In the genomic region with DNA sequence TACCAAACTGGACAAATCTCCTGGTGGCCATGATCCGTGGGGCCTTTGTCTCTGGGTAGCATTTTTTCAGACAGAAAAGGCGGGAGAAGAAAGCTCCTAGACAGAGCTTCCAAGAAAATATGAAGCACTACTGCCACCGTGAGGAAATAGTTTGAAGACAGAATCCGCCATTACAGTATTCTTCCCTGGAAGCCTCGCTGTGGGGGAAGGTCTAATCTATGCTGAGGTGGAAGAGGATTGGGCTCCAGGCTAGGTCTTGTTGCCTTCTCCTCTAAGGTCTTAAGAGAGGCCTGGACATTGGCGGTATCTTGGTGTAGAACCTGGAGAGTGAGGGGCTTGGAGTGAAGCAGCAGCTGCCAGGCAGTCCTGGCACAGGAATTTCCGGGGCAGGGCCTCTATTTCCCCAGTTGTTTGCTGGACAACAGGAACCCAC, we compare ENCODE assay signal across 9 cellular contexts.
DNase-seq lines count a peak whose midpoint lies in the region; ATAC-seq and TF ChIP-seq lines count a peak whose summit lies in the region.
"Had no signal": no experiment of that assay in that cellular context is flagged by ENCODE, and none has a peak within 500 bp of the region (broad histone marks: within the 10 kb centered on the region; RNA-seq: fewer than 3 reads in every experiment).

No MANE protein-coding gene starts in this region.

- peaks cover 0 to 21% (median 0%) of the 10 kb centered on the region in 45 donors for H3K27me3 ChIP-seq in dorsolateral prefrontal cortex
- H3K27me3 ChIP-seq: SJSA1 had no signal

- H3K27ac ChIP-seq in dorsolateral prefrontal cortex = peak overlapping the region in 47 of 59 donors; percentile 25 to 95 (median 89)
- H3K27ac ChIP-seq: SJSA1 had no signal

- TF ChIP-seq CTCF in LNCaP clone FGC (IDR thresholded peaks at IDR 0.05; ENCODE audit: control insufficient read depth, extremely low read depth, insufficient read depth) = 0 out of 2 replicates have a peak, but pooled peaks have one; percentile 14
- TF ChIP-seq CTCF in dorsolateral prefrontal cortex (IDR thresholded peaks at IDR 0.05 in 54 of 56, conservative IDR thresholded peaks at IDR 0.05 in 2 of 56; ENCODE audit: low read depth in 1 of 56, partially characterized antibody in 56 of 56) = peak in 44 of 56 donors; percentile 50 to 76 (median 68)

- H3K4me3 ChIP-seq in LNCaP clone FGC (ENCODE audit: low read depth, low read length) (no peak overlapping the region), dorsolateral prefrontal cortex (peak overlapping the region in 46 of 59 donors; percentile 19 to 69 (median 48))
- H3K4me3 ChIP-seq: SJSA1 had no signal

- peak; percentile 45 to 63 for DNase-seq in NCI-H2081 (lab: John Stamatoyannopoulos, UW)
- DNase-seq in NCI-H2081 treated with DMSO at 0.1 percent for 48 hours (lab: John Stamatoyannopoulos, UW) = no peak
- DNase-seq in LNCaP clone FGC (ENCODE audit: low read depth) = no peak
- DNase-seq in dorsolateral prefrontal cortex = peak in 5 of 10 donors; percentile 35 to 66 (median 60)
- DNase-seq in smooth muscle cell of the brain vasculature (ENCODE audit: low read depth, low spot score) = peak; percentile 63
- no peak for DNase-seq in NCI-H1930 (lab: John Stamatoyannopoulos, UW)
- DNase-seq in dermis blood vessel endothelial cell = no peak

- no peak for ATAC-seq in HG03039 (IDR thresholded peaks at IDR 0.05; ENCODE audit: unreplicated experiment)

- intact Hi-C loops in dorsolateral prefrontal cortex (cut with DNase I) = no loop called here

Comparison
In these comparisons a context has a peak if more than half of its experiments do, and no peak if none do; other contexts are left out.
1. DNase-seq: peak in NCI-H2081 (2 of 2) and smooth muscle cell of the brain vasculature (single experiment); none in NCI-H2081 treated with DMSO at 0.1 percent for 48 hours (single experiment), LNCaP clone FGC (single experiment), NCI-H1930 (0 of 2) and dermis blood vessel endothelial cell (single experiment).